ENCODE assay signal across 28 cellular contexts in the genomic region with DNA sequence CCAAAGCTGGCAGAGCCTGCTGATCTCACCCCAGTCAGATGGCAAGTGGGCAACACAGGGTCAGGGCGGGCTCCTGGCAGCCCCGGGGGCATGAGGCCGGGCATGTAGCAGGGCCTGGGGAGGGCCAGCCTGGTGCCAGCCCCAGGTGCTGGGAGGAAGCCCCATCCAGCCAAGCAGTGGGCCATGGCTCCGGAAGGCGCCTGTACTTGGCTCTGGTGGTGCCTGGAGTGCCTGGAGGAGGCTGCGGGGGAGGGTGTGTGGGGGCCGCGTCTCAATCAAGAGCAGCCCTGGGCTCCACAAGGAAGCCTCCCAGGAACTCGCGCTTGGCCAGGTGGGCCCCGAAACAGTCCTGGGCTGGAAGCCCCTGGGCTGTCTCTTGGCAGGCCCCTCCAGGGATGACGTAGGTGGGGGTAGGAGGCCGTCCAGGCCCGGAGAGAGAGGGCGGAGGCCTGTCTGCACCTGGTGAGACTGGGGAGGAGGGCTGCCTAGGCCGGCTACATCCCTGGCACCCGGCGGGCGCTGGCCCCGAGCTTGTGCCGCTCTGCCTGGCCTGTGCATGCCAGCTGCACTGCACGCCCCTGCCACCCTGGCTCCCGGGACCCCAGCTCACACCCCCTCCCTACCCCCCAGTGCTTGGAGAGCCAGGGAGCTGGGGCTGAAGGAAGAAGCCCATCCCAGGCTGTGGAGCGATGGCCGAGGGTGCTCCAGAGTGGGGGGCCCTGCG. TPM values are rescaled to one million over a fixed set of nuclear protein-coding genes. Genes with fewer than 3 reads are reported as not detected.
DNase-seq lines count a peak whose midpoint lies in the region; TF ChIP-seq lines count a peak whose summit lies in the region.
"Had no signal": no experiment of that assay in that cellular context is flagged by ENCODE, and none has a peak within 500 bp of the region (broad histone marks: within the 10 kb centered on the region; RNA-seq: fewer than 3 reads in every experiment).

No MANE protein-coding gene starts in this region.

- H3K36me3 ChIP-seq in BE2C (no peaks in the 10 kb centered on the region), WERI-Rb-1 (peaks cover 14% of the 10 kb centered on the region), transverse colon (no peaks in the 10 kb centered on the region)
- H3K36me3 ChIP-seq: adrenal gland had no signal

- H3K9me3 ChIP-seq in BE2C (no peaks in the 10 kb centered on the region), WERI-Rb-1 (ENCODE audit: severe bottlenecking) (no peaks in the 10 kb centered on the region), transverse colon (no peaks in the 10 kb centered on the region)
- H3K9me3 ChIP-seq: adrenal gland, body of pancreas, left lung, tibial nerve had no signal

- in situ Hi-C loops in G401 (cut with HindIII; ENCODE audit: low sequenced_read_pairs), result no loop called here
- in situ Hi-C loops in transverse colon (cut with MboI; ENCODE audit: low pct_ligation_motif_present in 1 of 4, low pct_unique_long_range_greater_than_20kb in 1 of 4, low sequenced_read_pairs in 3 of 4), result no loop called here

- intact Hi-C loops in transverse colon (cut with DNase I; ENCODE audit: low total_unique reads), result no loop called here

- H3K4me3 ChIP-seq in BE2C (ENCODE audit: low read depth, low read length), result no peak overlapping the region
- H3K4me3 ChIP-seq in WERI-Rb-1 (ENCODE audit: low read depth, low read length), result no peak overlapping the region
- no peak overlapping the region for H3K4me3 ChIP-seq in transverse colon
- H3K4me3 ChIP-seq: adrenal gland, body of pancreas, left lung, PC-9, tibial nerve had no signal

- TF ChIP-seq CTCF in BE2C (IDR thresholded peaks at IDR 0.05; ENCODE audit: low read depth, low read length) (no peak), WERI-Rb-1 (IDR thresholded peaks at IDR 0.05; ENCODE audit: low read depth, low read length) (no peak), transverse colon (IDR thresholded peaks at IDR 0.05) (no peak), GM20000 (IDR thresholded peaks at IDR 0.05; ENCODE audit: extremely low read depth, missing control alignments) (no peak)

- DNase-seq in BE2C, result peak; percentile 75
- DNase-seq in G401 (ENCODE audit: low spot score), result peak; percentile 98
- DNase-seq in WERI-Rb-1, result no peak
- DNase-seq in left kidney (ENCODE audit: low read depth, low spot score), result peak; percentile 92
- DNase-seq in D341Med (ENCODE audit: low spot score), result no peak
- no peak for DNase-seq in transverse colon
- DNase-seq in OCI-M1 (lab: John Stamatoyannopoulos, UW), result no peak
- no peak for DNase-seq in GM20000 (ENCODE audit: low spot score)
- DNase-seq: activated CD4-positive, alpha-beta T cell treated with anti-CD3 and anti-CD28 coated beads for 4 hours; activated CD8-positive, alpha-beta T cell treated with anti-CD3 and anti-CD28 coated beads, Interleukin-2, amount 10 ng/mL, durations not matched to agents 7 days and 5 days; activated naive CD4-positive, alpha-beta T cell treated with anti-CD3 and anti-CD28 coated beads, Interleukin-2, amount 10 ng/mL, durations not matched to agents 7 days and 5 days; adrenal gland; body of pancreas; GDM1; KBM-7; left lung; NCI-H1092 treated with DMSO at 0.1 percent for 48 hours; NCI-H187 treated with DMSO at 0.1 percent for 48 hours; NCI-H526 treated with DMSO at 0.1 percent for 48 hours; nephron progenitor cell; NK-92 treated with Interleukin-12 subunit alpha and Interleukin-12 subunit beta, amount 100 ng/mL, for 24 hours; PC-9; SHP77 treated with DMSO at 0.1 percent for 48 hours; stimulated activated CD8-positive, alpha-beta memory T cell treated with anti-CD3 and anti-CD28 coated beads, Interleukin-4, amount 100 ng/mL, for 48 hours had no signal

- 83% methylated on average over 21 of the region's 26 CpGs; no CpG with 5 or more reads in 1 of the 2 donors for WGBS in transverse colon (ENCODE audit: low coverage in 1 of 2), 2 donors

- H3K27me3 ChIP-seq in BE2C (no peaks in the 10 kb centered on the region), WERI-Rb-1 (ENCODE audit: insufficient read depth, low read depth, severe bottlenecking) (no peaks in the 10 kb centered on the region), transverse colon (no peaks in the 10 kb centered on the region)
- H3K27me3 ChIP-seq: adrenal gland, body of pancreas, left lung, tibial nerve had no signal

- no peak for TF ChIP-seq POLR2A in transverse colon (IDR thresholded peaks at IDR 0.05)

- TF ChIP-seq EP300 in transverse colon (IDR thresholded peaks at IDR 0.05; ENCODE audit: low read depth), result no peak

- H3K4me1 ChIP-seq in BE2C, result peaks cover 55% of the 10 kb centered on the region
- H3K4me1 ChIP-seq in transverse colon, result peaks cover 29 to 36% (median 34%) of the 10 kb centered on the region in 4 donors

- H3K27ac ChIP-seq in WERI-Rb-1 (peak overlapping the region; percentile 24), transverse colon (no peak overlapping the region)
- H3K27ac ChIP-seq: body of pancreas, left lung, PC-9, tibial nerve had no signal

RNA-seq across cellular contexts. Expression of gene COMP, which starts 45.9 kb away (rescaled TPM):
- 1.2 TPM for polyA plus RNA-seq in BE2C (2012; ENCODE audit: insufficient read depth, insufficient read length, low read depth)
- total RNA-seq in G401 (2014; rRNA removed; shearing (Covaris generic)), result 0.49 and 0.54 TPM in 2 replicates
- under 1 TPM in 2 of 4 donors, not detected in 2; 0.32 to 0.55 TPM for total RNA-seq in transverse colon
- total RNA-seq: activated CD8-positive, alpha-beta T cell treated with anti-CD3 and anti-CD28 coated beads, Interleukin-2, amount 10 ng/mL, durations not matched to agents 7 days and 5 days; activated T-helper 17 cell treated with anti-CD3 and anti-CD28 coated beads, Interleukin-2, amount 50 U/mL, for 72 hours; endothelial cell of umbilical vein; M059J; PC-9 had no signal
- polyA plus RNA-seq: endothelial cell of umbilical vein had no signal

Comparison
In these comparisons a context has a peak if more than half of its experiments do, and no peak if none do; other contexts are left out.
1. DNase-seq: peak in BE2C (single experiment), G401 (single experiment) and left kidney (single experiment); none in WERI-Rb-1 (single experiment), D341Med (single experiment), transverse colon (single experiment), OCI-M1 (single experiment) and GM20000 (single experiment).